Comparison of ENCODE assay signal across 23 cellular contexts in the genomic region with DNA sequence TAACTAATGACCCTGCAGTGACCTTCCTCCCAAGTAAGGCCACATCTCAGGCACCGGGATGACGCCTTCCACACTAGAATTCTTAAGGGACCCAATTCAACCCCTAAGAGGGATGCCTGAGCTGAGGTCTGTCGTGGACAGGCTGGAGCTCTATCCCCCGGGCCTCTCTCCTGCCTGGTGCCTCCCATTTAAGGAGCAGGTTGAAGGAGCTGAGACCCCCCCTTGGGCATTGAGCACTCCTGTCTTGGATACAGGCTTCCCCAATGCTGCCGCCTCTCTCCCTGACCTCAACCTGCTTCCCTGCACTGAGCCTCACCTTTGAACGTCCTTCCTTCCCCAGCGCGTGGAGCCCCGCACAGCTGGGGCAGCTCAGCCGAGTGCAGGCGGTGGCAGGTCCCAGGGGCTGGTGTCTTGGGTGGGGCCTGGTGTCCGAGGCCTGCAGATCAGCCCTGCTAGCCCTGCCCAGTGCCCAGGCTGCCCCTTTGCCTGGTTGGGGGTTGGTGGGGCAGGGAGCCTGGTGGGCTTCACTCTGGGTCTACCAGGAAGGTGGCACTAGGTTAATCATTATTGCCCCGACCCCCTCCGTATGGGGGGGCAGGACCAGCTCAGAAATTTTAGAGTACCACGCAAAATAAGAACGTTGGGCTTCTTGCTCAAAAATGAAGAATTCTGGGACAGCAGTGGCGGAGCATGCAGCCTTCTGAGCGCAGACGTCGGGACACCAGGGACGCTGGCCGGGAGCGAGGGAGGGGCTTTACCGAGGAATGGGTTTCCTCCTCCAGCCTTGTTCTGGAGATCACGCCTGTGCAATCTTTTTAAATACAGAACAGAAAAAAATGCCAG. TPM values are rescaled to one million over a fixed set of nuclear protein-coding genes. Genes with fewer than 3 reads are reported as not detected.
"Had no signal": no experiment of that assay in that cellular context is flagged by ENCODE, and none has a peak within 500 bp of the region (broad histone marks: within the 10 kb centered on the region; RNA-seq: fewer than 3 reads in every experiment).

No MANE protein-coding gene starts in this region.

- DNase-seq: activated CD4-positive, alpha-beta T cell treated with anti-CD3 and anti-CD28 coated beads, Interleukin-2, amount 50 U/mL, for 48 hours; activated CD8-positive, alpha-beta memory T cell treated with anti-CD3 and anti-CD28 coated beads, Interleukin-2, amount 50 U/mL, for 4 hours; activated gamma-delta T cell treated with Interleukin-2 at 50 U/mL for 16 hours; activated naive CD8-positive, alpha-beta T cell treated with anti-CD3 and anti-CD28 coated beads, Interleukin-2, amount 10 ng/mL, durations not matched to agents 7 days and 5 days; activated T-cell treated with anti-CD3 and anti-CD28 coated beads, Interleukin-2, amount 50 U/mL, for 72 hours; anterior cingulate cortex; esophagus squamous epithelium; foreskin fibroblast; nucleus accumbens; stimulated activated CD4-positive, alpha-beta T cell treated with anti-CD3 and anti-CD28 coated beads, Interleukin-12 subunit alpha, Interleukin-12 subunit beta, amount 100 ng/mL, for 4 hours; stimulated activated CD4-positive, alpha-beta T cell treated with anti-CD3 and anti-CD28 coated beads, Interleukin-4, amount 100 ng/mL, for 1 hour; stimulated activated CD8-positive, alpha-beta memory T cell treated with anti-CD3 and anti-CD28 coated beads, Interleukin-4, amount 100 ng/mL, for 48 hours; stimulated activated naive CD8-positive, alpha-beta T cell treated with anti-CD3 and anti-CD28 coated beads, Interleukin-15, Interleukin-2, amounts not matched to agents 100 U/mL and 50 U/mL, for 24 hours; T-helper 17 cell had no signal

- H3K36me3 ChIP-seq: breast epithelium, esophagus squamous epithelium, heart left ventricle, prostate gland, suprapubic skin had no signal

- FAIRE-seq: colon, islet of Langerhans had no signal

- H3K27ac Mint-ChIP-seq: activated naive CD8-positive, alpha-beta T cell treated with anti-CD3 and anti-CD28 coated beads, Interleukin-2, amount 10 ng/mL, durations not matched to agents 7 days and 5 days; activated T-cell treated with anti-CD3 and anti-CD28 coated beads, Interleukin-2, amount 50 U/mL, for 72 hours; mesothelial cell of epicardium; T-helper 17 cell; type B pancreatic cell had no signal

- H3K36me3 Mint-ChIP-seq: activated naive CD8-positive, alpha-beta T cell treated with anti-CD3 and anti-CD28 coated beads, Interleukin-2, amount 10 ng/mL, durations not matched to agents 7 days and 5 days; mesothelial cell of epicardium; type B pancreatic cell had no signal

- H3K4me3 ChIP-seq: esophagus squamous epithelium, prostate gland, suprapubic skin had no signal

- ATAC-seq: sciatic nerve, T-helper 17 cell had no signal

- H3K4me3 Mint-ChIP-seq: activated T-cell treated with anti-CD3 and anti-CD28 coated beads, Interleukin-2, amount 50 U/mL, for 72 hours; mesothelial cell of epicardium; T-helper 17 cell; type B pancreatic cell had no signal

- H3K27ac ChIP-seq: breast epithelium, esophagus squamous epithelium, heart left ventricle, prostate gland, suprapubic skin had no signal

- H3K9me3 ChIP-seq: breast epithelium, esophagus squamous epithelium, heart left ventricle, prostate gland, suprapubic skin had no signal

- H3K4me1 ChIP-seq: breast epithelium, prostate gland had no signal

- H3K9me3 Mint-ChIP-seq: activated naive CD8-positive, alpha-beta T cell treated with anti-CD3 and anti-CD28 coated beads, Interleukin-2, amount 10 ng/mL, durations not matched to agents 7 days and 5 days; activated T-cell treated with anti-CD3 and anti-CD28 coated beads, Interleukin-2, amount 50 U/mL, for 72 hours; mesothelial cell of epicardium; type B pancreatic cell had no signal

RNA-seq across cellular contexts. Expression of gene BHLHE23, which starts 20.0 kb away (rescaled TPM):
- total RNA-seq: activated naive CD8-positive, alpha-beta T cell treated with anti-CD3 and anti-CD28 coated beads, Interleukin-2, amount 10 ng/mL, durations not matched to agents 7 days and 5 days; activated T-cell treated with anti-CD3 and anti-CD28 coated beads, Interleukin-2, amount 50 U/mL, for 72 hours; breast epithelium; esophagus squamous epithelium; heart left ventricle; mesothelial cell of epicardium; sciatic nerve; suprapubic skin; T-helper 17 cell had no signal
- polyA plus RNA-seq: heart left ventricle had no signal
